In genomic region chr3:13401149-13401548, GRCh38 we compare ENCODE assay signal across 20 cellular contexts. TPM values are rescaled to one million over a fixed set of nuclear protein-coding genes. Genes with fewer than 3 reads are reported as not detected.
DNase-seq lines count a peak whose midpoint lies in the region; TF ChIP-seq lines count a peak whose summit lies in the region.
"Had no signal": no experiment of that assay in that cellular context is flagged by ENCODE, and none has a peak within 500 bp of the region (broad histone marks: within the 10 kb centered on the region; RNA-seq: fewer than 3 reads in every experiment).

No MANE protein-coding gene starts in this region.

- H3K27me3 Mint-ChIP-seq in CD8-positive, alpha-beta memory T cell = peaks cover 0 to 2% of the 10 kb centered on the region in 2 donors
- H3K27me3 Mint-ChIP-seq in Calu3 (ENCODE audit: unreplicated experiment) = no peaks in the 10 kb centered on the region

- BruUV-seq in Calu3 (replicated peaks; lab: Mats Ljungman, UMichigan) = no TSS peak

- H3K9me3 Mint-ChIP-seq in CD8-positive, alpha-beta memory T cell = no peaks in the 10 kb centered on the region
- no peaks in the 10 kb centered on the region for H3K9me3 Mint-ChIP-seq in Calu3 (ENCODE audit: low read depth, unreplicated experiment)
- H3K9me3 Mint-ChIP-seq: activated T-cell treated with anti-CD3 and anti-CD28 coated beads, Interleukin-2, amount 50 U/mL, for 4 hours had no signal

- H3K4me1 Mint-ChIP-seq in CD8-positive, alpha-beta memory T cell = peaks cover 34 to 56% (median 47%) of the 10 kb centered on the region in 3 donors
- no peaks in the 10 kb centered on the region for H3K4me1 Mint-ChIP-seq in Calu3 (ENCODE audit: low read depth, unreplicated experiment)

- H3K4me3 Mint-ChIP-seq in CD8-positive, alpha-beta memory T cell = no peak overlapping the region
- no peak overlapping the region for H3K4me3 Mint-ChIP-seq in Calu3 (ENCODE audit: low read depth, unreplicated experiment)
- H3K4me3 Mint-ChIP-seq: activated T-cell treated with anti-CD3 and anti-CD28 coated beads, Interleukin-2, amount 50 U/mL, for 4 hours had no signal

- DNase-seq in CD8-positive, alpha-beta memory T cell = peak in 1 of 5 donors; percentile 17
- peak; percentile 77 for DNase-seq in NCI-H510A treated with DMSO at 0.1 percent for 48 hours (lab: John Stamatoyannopoulos, UW)
- DNase-seq in cerebellar cortex (ENCODE audit: low spot score) = peak; percentile 18
- no peak for DNase-seq in NCI-H1436 (lab: John Stamatoyannopoulos, UW)
- no peak for DNase-seq in SK-N-DZ (ENCODE audit: low spot score)
- DNase-seq in amygdala (lab: John Stamatoyannopoulos, UW) = no peak
- no peak for DNase-seq in Calu3
- DNase-seq: activated naive CD4-positive, alpha-beta T cell treated with anti-CD3 and anti-CD28 coated beads, Interleukin-2, amount 50 U/mL, for 16 hours; activated T-cell treated with anti-CD3 and anti-CD28 coated beads, Interleukin-2, amount 50 U/mL, for 4 hours; aorta; central memory CD4-positive, alpha-beta T cell; erythroblast; foreskin melanocyte; hypothalamus; lower lobe of right lung; retina; T-helper 9 cell; upper lobe of left lung had no signal

- peaks cover 26% of the 10 kb centered on the region for H3K4me1 ChIP-seq in CD8-positive, alpha-beta memory T cell (ENCODE audit: insufficient read depth, low read length)
- H3K4me1 ChIP-seq: lower lobe of right lung, upper lobe of left lung had no signal

- H3K4me3 ChIP-seq in CD8-positive, alpha-beta memory T cell (ENCODE audit: low read length) = no peak overlapping the region
- H3K4me3 ChIP-seq: lower lobe of right lung, upper lobe of left lung had no signal

- peaks cover 0 to 50% (median 3%) of the 10 kb centered on the region in 3 donors for H3K36me3 Mint-ChIP-seq in CD8-positive, alpha-beta memory T cell
- peaks cover 13% of the 10 kb centered on the region for H3K36me3 Mint-ChIP-seq in Calu3 (ENCODE audit: insufficient read depth, unreplicated experiment)

- no peak overlapping the region for H3K27ac ChIP-seq in CD8-positive, alpha-beta memory T cell (ENCODE audit: low read depth, low read length)
- H3K27ac ChIP-seq: lower lobe of right lung, RWPE1, upper lobe of left lung had no signal

- TF ChIP-seq EP300 in Ishikawa (IDR thresholded peaks at IDR 0.05; ENCODE audit: borderline replicate concordance) = no peak

- no peaks in the 10 kb centered on the region for H3K9me3 ChIP-seq in CD8-positive, alpha-beta memory T cell (ENCODE audit: low read length)
- H3K9me3 ChIP-seq: lower lobe of right lung, upper lobe of left lung had no signal

- CTCF ChIA-PET in CD8-positive, alpha-beta memory T cell (lab: Charles Lee) = no interaction called here
- CTCF ChIA-PET in Calu3 (lab: Charles Lee) = no interaction called here

- intact Hi-C loops in Calu3 (cut with micrococcal nuclease; ENCODE audit: unreplicated experiment) = no loop called here

- POLR2A ChIA-PET in CD8-positive, alpha-beta memory T cell (lab: Charles Lee) = interaction anchor here (0.6 kb wide), 1 partner anchor 52 kb away, joined by 3 read pairs; no protein-coding TSS in a partner anchor

- H3K27ac Mint-ChIP-seq in CD8-positive, alpha-beta memory T cell = peak overlapping the region in 5 of 8 donors; percentile 17 to 91 (median 51)
- no peak overlapping the region for H3K27ac Mint-ChIP-seq in Calu3 (ENCODE audit: unreplicated experiment)

- TF ChIP-seq RAD21 in Ishikawa (IDR thresholded peaks at IDR 0.05; ENCODE audit: low read depth) = no peak

- no peaks in the 10 kb centered on the region for H3K27me3 ChIP-seq in CD8-positive, alpha-beta memory T cell (ENCODE audit: insufficient read depth, low read length, poor library complexity, severe bottlenecking)
- H3K27me3 ChIP-seq: upper lobe of left lung had no signal

- H3K36me3 ChIP-seq in CD8-positive, alpha-beta memory T cell (ENCODE audit: insufficient read depth, low read length) = peaks cover 14% of the 10 kb centered on the region

- no peak for TF ChIP-seq CTCF in Calu3 (IDR thresholded peaks at IDR 0.05; ENCODE audit: unreplicated experiment)

TF ChIP-seq in Ishikawa, 13 proteins besides CTCF, POLR2A, EP300 and RAD21:
- TF ChIP-seq USF1 (IDR thresholded peaks at IDR 0.05) = no peak
- TF ChIP-seq FOXM1 (IDR thresholded peaks at IDR 0.05; ENCODE audit: borderline replicate concordance, low read depth) = no peak
- no peak for TF ChIP-seq EGR1 (IDR thresholded peaks at IDR 0.05)
- no peak for TF ChIP-seq CEBPB (IDR thresholded peaks at IDR 0.05)
- peak; percentile 82 for TF ChIP-seq NFIC (IDR thresholded peaks at IDR 0.05)

RNA-seq across cellular contexts. Expression of gene NUP210, which starts 19.0 kb away (rescaled TPM):
- total RNA-seq in CD8-positive, alpha-beta memory T cell = 100 to 1,000 TPM; 143 to 146 TPM
- 87.4 TPM for polyA plus RNA-seq in CD8-positive, alpha-beta memory T cell
- polyA plus RNA-seq in SK-N-DZ (2014; cell fraction: cytosol; rRNA removed) = 56.4 and 61.5 TPM in 2 replicates
- polyA plus RNA-seq in SK-N-DZ (2014; cell fraction: nucleus; rRNA removed) = 60.0 and 87.4 TPM in 2 replicates
- 59.8 and 76.9 TPM in 2 replicates for total RNA-seq in Calu3 (2022)

Comparison
In these comparisons a context has a peak if more than half of its experiments do, and no peak if none do; other contexts are left out.
1. DNase-seq: peak in NCI-H510A treated with DMSO at 0.1 percent for 48 hours (single experiment) and cerebellar cortex (single experiment); none in NCI-H1436 (single experiment), SK-N-DZ (single experiment), amygdala (0 of 56) and Calu3 (single experiment).